In genomic region chr15:83206387-83206970, GRCh38 we compare ENCODE assay signal across 8 cellular contexts. TPM values are rescaled to one million over a fixed set of nuclear protein-coding genes. Genes with fewer than 3 reads are reported as not detected.
DNase-seq lines count a peak whose midpoint lies in the region; ATAC-seq, FAIRE-seq and TF ChIP-seq lines count a peak whose summit lies in the region.

No MANE protein-coding gene starts in this region.

- no peaks in the 10 kb centered on the region for H3K9me3 Mint-ChIP-seq in CD4-positive, CD25-positive, alpha-beta regulatory T cell

- H3K36me3 ChIP-seq in CD4-positive, CD25-positive, alpha-beta regulatory T cell (ENCODE audit: control insufficient read depth, insufficient read depth, low read length) = no peaks in the 10 kb centered on the region
- peaks cover 7% of the 10 kb centered on the region; the same call in 1 of the 2 replicates for H3K36me3 ChIP-seq in HUES64 (ENCODE audit: insufficient read depth, low read length)
- H3K36me3 ChIP-seq in ascending aorta = no peaks in the 10 kb centered on the region
- no peaks in the 10 kb centered on the region for H3K36me3 ChIP-seq in small intestine (ENCODE audit: control insufficient read depth in 2 of 2, insufficient read depth in 2 of 2, low read length in 2 of 2)

- peak overlapping the region; percentile 69 to 86 (median 84) for H3K4me3 Mint-ChIP-seq in CD4-positive, CD25-positive, alpha-beta regulatory T cell

- H3K27ac ChIP-seq in CD4-positive, CD25-positive, alpha-beta regulatory T cell (ENCODE audit: insufficient read depth, low read length, poor library complexity, severe bottlenecking) = no peak overlapping the region
- H3K27ac ChIP-seq in HUES64 (ENCODE audit: low read depth, low read length) (peak overlapping the region; percentile 88), ascending aorta (peak overlapping the region; percentile 89 to 100), small intestine (ENCODE audit: low read depth in 1 of 2, low read length in 1 of 2) (peak overlapping the region; percentile 20 to 88)

- no peak for TF ChIP-seq CTCF in ascending aorta (IDR thresholded peaks at IDR 0.05)

- H3K36me3 Mint-ChIP-seq in CD4-positive, CD25-positive, alpha-beta regulatory T cell = no peaks in the 10 kb centered on the region

- H3K9me3 ChIP-seq in CD4-positive, CD25-positive, alpha-beta regulatory T cell (ENCODE audit: control insufficient read depth in 2 of 2, low read length in 2 of 2) = no peaks in the 10 kb centered on the region
- H3K9me3 ChIP-seq in HUES64 (ENCODE audit: insufficient read depth, low read depth, low read length) (no peaks in the 10 kb centered on the region), ascending aorta (no peaks in the 10 kb centered on the region), small intestine (ENCODE audit: control insufficient read depth, low read depth) (no peaks in the 10 kb centered on the region)

- intact Hi-C loops in ascending aorta (cut with DNase I) = loop anchor here (2.0 to 10.0 kb wide), 4 partner anchors 196 to 662 kb away; partner anchors contain the start of genes C15orf40, RAMAC and RPS17

- no peak overlapping the region for H3K4me3 ChIP-seq in CD4-positive, CD25-positive, alpha-beta regulatory T cell (ENCODE audit: low read depth, low read length)
- H3K4me3 ChIP-seq in HUES64 (ENCODE audit: low read length) (peak overlapping the region; percentile 99), ascending aorta (peak overlapping the region; percentile 79 to 100), iPS-11a (ENCODE audit: low read depth, low read length) (peak overlapping the region; percentile 91), small intestine (ENCODE audit: low read depth in 1 of 2, low read length in 2 of 2) (peak overlapping the region; percentile 58 to 73)

- no peak overlapping the region for H3K27ac Mint-ChIP-seq in CD4-positive, CD25-positive, alpha-beta regulatory T cell

- peaks cover 42% of the 10 kb centered on the region for H3K27me3 Mint-ChIP-seq in CD4-positive, CD25-positive, alpha-beta regulatory T cell

- H3K4me1 ChIP-seq in CD4-positive, CD25-positive, alpha-beta regulatory T cell (ENCODE audit: control insufficient read depth, insufficient read depth, low read length, poor library complexity, severe bottlenecking) = peaks cover 10% of the 10 kb centered on the region
- peaks cover 33% of the 10 kb centered on the region for H3K4me1 ChIP-seq in HUES64 (ENCODE audit: insufficient read depth, low read length)
- peaks cover 4 to 9% of the 10 kb centered on the region in 2 donors for H3K4me1 ChIP-seq in ascending aorta
- H3K4me1 ChIP-seq in small intestine (ENCODE audit: control insufficient read depth in 2 of 2, insufficient read depth in 1 of 2, low read depth in 1 of 2, low read length in 1 of 2) = no peaks in the 10 kb centered on the region

- H3K9ac ChIP-seq in HUES64 (ENCODE audit: low read depth, low read length) = peak overlapping the region; percentile 92

- no peak for FAIRE-seq in small intestine (lab: Jason Lieb, UNC)

- peaks cover 4 to 6% (median 5%) of the 10 kb centered on the region in 4 donors for H3K4me1 Mint-ChIP-seq in CD4-positive, CD25-positive, alpha-beta regulatory T cell

- peaks cover 53% of the 10 kb centered on the region for H3K27me3 ChIP-seq in CD4-positive, CD25-positive, alpha-beta regulatory T cell (ENCODE audit: control insufficient read depth, insufficient read depth, low read length)
- H3K27me3 ChIP-seq in HUES64 (ENCODE audit: insufficient read depth, low read length) (no peaks in the 10 kb centered on the region), ascending aorta (no peaks in the 10 kb centered on the region), small intestine (ENCODE audit: control insufficient read depth in 2 of 2, insufficient read depth in 2 of 2, low read length in 2 of 2) (peaks cover 2 to 3% of the 10 kb centered on the region in 2 donors)

- ATAC-seq in CD4-positive, CD25-positive, alpha-beta regulatory T cell (ENCODE audit: low read depth in 2 of 2) = no peak

- no peak for DNase-seq in CD4-positive, CD25-positive, alpha-beta regulatory T cell
- DNase-seq in ascending aorta (ENCODE audit: low spot score in 2 of 2) (no peak), small intestine (no peak), COLO668 (lab: John Stamatoyannopoulos, UW; ENCODE audit: unreplicated experiment) (no peak), MV-4-11 (lab: John Stamatoyannopoulos, UW) (no peak)
- DNase-seq in activated CD4-positive, CD25-positive, alpha-beta regulatory T cell (lab: John Stamatoyannopoulos, UW) = no peak

- WGBS in HUES64 = under 1% methylated on average over 24 of the region's 24 CpGs
- 5 to 10% (median 7%) methylated on average over 22 to 24 of the region's 24 CpGs for WGBS in small intestine, 3 donors

RNA-seq across cellular contexts. Expression of gene HDGFL3, which starts 1.1 kb away (rescaled TPM):
- total RNA-seq in CD4-positive, CD25-positive, alpha-beta regulatory T cell = 1.2 TPM
- polyA plus RNA-seq in CD4-positive, CD25-positive, alpha-beta regulatory T cell = under 1 TPM in 2 of 4 donors, not detected in 2; 0.07 to 0.26 TPM
- polyA plus RNA-seq in HUES64 (2013, experiment 1 of 2) = 56.1 TPM
- polyA plus RNA-seq in HUES64 (2013, experiment 2 of 2) = 69.5 TPM
- 20.8 TPM for total RNA-seq in ascending aorta
- polyA plus RNA-seq in small intestine = 10 to 100 TPM in 1 of 3 donors, 1 to 10 TPM in 1, under 1 TPM in 1; 0.22 to 11.8 (median 4.3) TPM

Comparison
In these comparisons a context has a peak if more than half of its experiments do, and no peak if none do; other contexts are left out.
1. RNA of gene HDGFL3, which starts 1.1 kb away (total RNA-seq): 20.8 TPM in ascending aorta (single experiment); 1.2 TPM in CD4-positive, CD25-positive, alpha-beta regulatory T cell (single experiment); every median in the first group is over 10 times any median in the second.